In genomic region chr21:32415451-32415850, GRCh38 we compare ENCODE assay signal across 22 cellular contexts. TPM values are rescaled to one million over a fixed set of nuclear protein-coding genes. Genes with fewer than 3 reads are reported as not detected.
DNase-seq lines count a peak whose midpoint lies in the region; ATAC-seq, FAIRE-seq and TF ChIP-seq lines count a peak whose summit lies in the region.
"Had no signal": no experiment of that assay in that cellular context is flagged by ENCODE, and none has a peak within 500 bp of the region (broad histone marks: within the 10 kb centered on the region; RNA-seq: fewer than 3 reads in every experiment).

No MANE protein-coding gene starts in this region.

- dilution Hi-C loops in endothelial cell of umbilical vein (cut with MboI; ENCODE audit: extremely low pct_ligation_motif_present, low sequenced_read_pairs): no loop called here

- peak overlapping the region; percentile 88 for H3K4me2 ChIP-seq in endothelial cell of umbilical vein (ENCODE audit: insufficient read depth, low read length)

- H3K27me3 ChIP-seq in right atrium auricular region: no peaks in the 10 kb centered on the region
- no peaks in the 10 kb centered on the region for H3K27me3 ChIP-seq in endothelial cell of umbilical vein (ENCODE audit: control insufficient read depth in 2 of 2, insufficient read depth in 2 of 2, low read length in 2 of 2)
- H3K27me3 ChIP-seq in vagina: no peaks in the 10 kb centered on the region

- H3K79me2 ChIP-seq in endothelial cell of umbilical vein (ENCODE audit: control insufficient read depth, insufficient read depth, low read length): peaks cover 76% of the 10 kb centered on the region

- no peak overlapping the region for H2AFZ ChIP-seq in endothelial cell of umbilical vein (ENCODE audit: low read depth, low read length)

- no TSS peak for BruUV-seq in endothelial cell of umbilical vein (replicated peaks; lab: Mats Ljungman, UMichigan)

- CTCF ChIA-PET in endothelial cell of umbilical vein (lab: Charles Lee): interaction anchor here (0.6 to 4.7 kb wide), 22 partner anchors 10 to 185 kb away, joined by 3 to 91 read pairs (median 6); no protein-coding TSS in a partner anchor

- no peak for DNase-seq in right atrium auricular region (ENCODE audit: low spot score)
- no peak for DNase-seq in Right ventricle myocardium inferior (ENCODE audit: missing footprints)
- no peak for DNase-seq in endothelial cell of umbilical vein (ENCODE audit: low read depth, low spot score)
- DNase-seq in mucosa of gallbladder (ENCODE audit: low spot score): peak; percentile 30
- no peak for DNase-seq in vagina (ENCODE audit: extremely low spot score in 2 of 2)
- no peak for DNase-seq in NCI-H526 treated with DMSO at 0.1 percent for 48 hours (lab: John Stamatoyannopoulos, UW)
- DNase-seq in NCI-H2081 (lab: John Stamatoyannopoulos, UW): no peak
- DNase-seq: activated CD4-positive, alpha-beta T cell treated with anti-CD3 and anti-CD28 coated beads, Interleukin-2, amount 50 U/mL, for 4 hours; activated naive CD8-positive, alpha-beta T cell treated with anti-CD3 and anti-CD28 coated beads for 36 hours; activated T-cell treated with anti-CD3 and anti-CD28 coated beads, Interleukin-2, amount 50 U/mL, for 48 hours; CD8-positive, alpha-beta T cell; DND-41; endodermal cell; MM.1S; mucosa of descending colon; NCI-H1930; NCI-H748 treated with DMSO at 0.1 percent for 48 hours had no signal

- H3K9me3 ChIP-seq in right atrium auricular region: no peaks in the 10 kb centered on the region
- no peaks in the 10 kb centered on the region for H3K9me3 ChIP-seq in endothelial cell of umbilical vein (replicated peaks; ENCODE audit: control insufficient read depth, insufficient read depth, low read length)
- H3K9me3 ChIP-seq in vagina: no peaks in the 10 kb centered on the region
- H3K9me3 ChIP-seq: mucosa of descending colon had no signal

- intact Hi-C loops in Right ventricle myocardium inferior (cut with DNase I) (no loop called here), endothelial cell of umbilical vein (cut with micrococcal nuclease) (loop anchor here (2.0 kb wide), 2 partner anchors 63 to 79 kb away; no protein-coding TSS in a partner anchor), vagina (cut with DNase I) (no loop called here)

- H3K9me1 ChIP-seq in endothelial cell of umbilical vein (replicated peaks; ENCODE audit: control insufficient read depth, extremely low read depth, insufficient read depth, low read length): no peaks in the 10 kb centered on the region

- no peak for FAIRE-seq in endothelial cell of umbilical vein (lab: Jason Lieb, UNC)
- FAIRE-seq: TTC549, urothelium cell line had no signal

- H3K36me3 ChIP-seq in right atrium auricular region: peaks cover 19% of the 10 kb centered on the region
- H3K36me3 ChIP-seq in endothelial cell of umbilical vein (ENCODE audit: control insufficient read depth in 2 of 2, extremely low read depth in 1 of 2, insufficient read depth in 2 of 2, low read length in 2 of 2): no peaks in the 10 kb centered on the region
- no peaks in the 10 kb centered on the region for H3K36me3 ChIP-seq in vagina
- H3K36me3 ChIP-seq: cardiac muscle cell had no signal

- POLR2A ChIA-PET in endothelial cell of umbilical vein (lab: Charles Lee): no interaction called here

- no peak for ATAC-seq in Right ventricle myocardium inferior
- no peak for ATAC-seq in HG02885 (IDR thresholded peaks at IDR 0.05; ENCODE audit: poor library complexity, unreplicated experiment)
- ATAC-seq: CD8-positive, alpha-beta T cell; mucosa of descending colon; Panc1 had no signal

- peak overlapping the region; percentile 99 for H3K9ac ChIP-seq in endothelial cell of umbilical vein (replicated peaks; ENCODE audit: extremely low read depth, insufficient read depth, low read length)

- peak overlapping the region; percentile 99 for H3K27ac ChIP-seq in right atrium auricular region
- peak overlapping the region; percentile 99 for H3K27ac ChIP-seq in endothelial cell of umbilical vein (ENCODE audit: insufficient read depth, low read depth, low read length)
- peak overlapping the region; percentile 99 for H3K27ac ChIP-seq in vagina
- H3K27ac ChIP-seq: cardiac muscle cell had no signal

- H3K4me3 ChIP-seq in right atrium auricular region: peak overlapping the region; percentile 2 to 80
- H3K4me3 ChIP-seq in endothelial cell of umbilical vein (replicated peaks in 1 of 3; ENCODE audit: insufficient read depth in 1 of 3, low read depth in 1 of 3, low read length in 3 of 3): no peak overlapping the region
- peak overlapping the region; percentile 67 to 83 for H3K4me3 ChIP-seq in vagina
- H3K4me3 ChIP-seq: cardiac muscle cell, mucosa of descending colon had no signal

- no peaks in the 10 kb centered on the region for H4K20me1 ChIP-seq in endothelial cell of umbilical vein (replicated peaks; ENCODE audit: control insufficient read depth, extremely low read depth, insufficient read depth, low read length)

- H3K4me1 ChIP-seq in right atrium auricular region (peaks cover 5 to 56% of the 10 kb centered on the region in 2 donors), endothelial cell of umbilical vein (ENCODE audit: control insufficient read depth, extremely low read depth, insufficient read depth, low read length) (peaks cover 35% of the 10 kb centered on the region), vagina (peaks cover 61% of the 10 kb centered on the region)

- no peak for TF ChIP-seq POLR2A in endothelial cell of umbilical vein (IDR thresholded peaks at IDR 0.05; ENCODE audit: low read depth, low read length)
- TF ChIP-seq POLR2A in vagina (IDR thresholded peaks at IDR 0.05): no peak

- no peak for TF ChIP-seq CTCF in right atrium auricular region (IDR thresholded peaks at IDR 0.05)
- no peak for TF ChIP-seq CTCF in endothelial cell of umbilical vein (IDR thresholded peaks at IDR 0.05; ENCODE audit: extremely low read depth in 1 of 2, insufficient read depth in 1 of 2, low read depth in 1 of 2, low read length in 2 of 2)
- TF ChIP-seq CTCF in vagina (IDR thresholded peaks at IDR 0.05): no peak

TF ChIP-seq in endothelial cell of umbilical vein, 7 proteins besides CTCF, POLR2A, EP300 and RAD21:
- TF ChIP-seq MYC (IDR thresholded peaks at IDR 0.05; ENCODE audit: low read depth, low read length): no peak
- no peak for TF ChIP-seq FOS (IDR thresholded peaks at IDR 0.05; ENCODE audit: borderline replicate concordance, insufficient read depth, low read length)
- TF ChIP-seq EZH2 (IDR thresholded peaks at IDR 0.05; ENCODE audit: borderline replicate concordance, low read depth, low read length, severe bottlenecking): no peak
- TF ChIP-seq MAX (IDR thresholded peaks at IDR 0.05; ENCODE audit: insufficient read depth, insufficient read length): no peak
- no peak for TF ChIP-seq GATA2 (IDR thresholded peaks at IDR 0.05; ENCODE audit: insufficient read depth, insufficient read length, low read depth, low read length)
- TF ChIP-seq POLR2AphosphoS5 (IDR thresholded peaks at IDR 0.05; ENCODE audit: insufficient read depth, low read depth, low read length): no peak
- no peak for TF ChIP-seq JUN (IDR thresholded peaks at IDR 0.05; ENCODE audit: borderline replicate concordance, insufficient read depth, insufficient read length, low read depth)

RNA-seq across cellular contexts. Expression of gene EVA1C, which starts 2.9 kb away (rescaled TPM):
- total RNA-seq in right atrium auricular region: 10 to 100 TPM; 25.5 to 45.9 TPM
- total RNA-seq in Right ventricle myocardium inferior: 12.8 TPM
- total RNA-seq in endothelial cell of umbilical vein: 31.7 and 38.6 TPM in 2 replicates
- polyA plus RNA-seq in endothelial cell of umbilical vein: 22.8 and 29.8 TPM in 2 replicates
- 28.8 and 32.0 TPM in 2 replicates for polyA plus RNA-seq in endothelial cell of umbilical vein (2011; cell fraction: cytosol; rRNA removed)
- polyA plus RNA-seq in endothelial cell of umbilical vein (2011; cell fraction: nucleus; rRNA removed): 31.4 and 32.5 TPM in 2 replicates
- polyA plus RNA-seq in endothelial cell of umbilical vein (2012): 48.2 and 52.3 TPM in 2 replicates
- polyA minus RNA-seq in endothelial cell of umbilical vein: 29.1 and 34.6 TPM in 2 replicates
- 33.8 TPM for polyA minus RNA-seq in endothelial cell of umbilical vein (2011; cell fraction: cytosol; rRNA and poly(A)+ RNA removed)
- polyA minus RNA-seq in endothelial cell of umbilical vein (2011; cell fraction: nucleus; rRNA and poly(A)+ RNA removed): 62.3 and 65.1 TPM in 2 replicates
- total RNA-seq in mucosa of gallbladder: 34.8 TPM
- 66.5 TPM for total RNA-seq in vagina
- polyA plus RNA-seq: cardiac muscle cell had no signal

RNA-seq across cellular contexts. Expression of gene URB1, which starts 22.6 kb away (rescaled TPM):
- 10 to 100 TPM in 1 of 2 donors, 1 to 10 TPM in 1; 8.6 to 12.2 TPM for total RNA-seq in right atrium auricular region
- 11.6 TPM for total RNA-seq in Right ventricle myocardium inferior
- 21.4 and 27.3 TPM in 2 replicates for total RNA-seq in endothelial cell of umbilical vein
- 8.0 and 8.3 TPM in 2 replicates for polyA plus RNA-seq in endothelial cell of umbilical vein
- 6.2 and 6.3 TPM in 2 replicates for polyA plus RNA-seq in endothelial cell of umbilical vein (2011; cell fraction: cytosol; rRNA removed)
- 19.7 and 22.7 TPM in 2 replicates for polyA plus RNA-seq in endothelial cell of umbilical vein (2011; cell fraction: nucleus; rRNA removed)
- 11.0 and 11.1 TPM in 2 replicates for polyA plus RNA-seq in endothelial cell of umbilical vein (2012)
- polyA minus RNA-seq in endothelial cell of umbilical vein: 21.8 and 25.2 TPM in 2 replicates
- polyA minus RNA-seq in endothelial cell of umbilical vein (2011; cell fraction: cytosol; rRNA and poly(A)+ RNA removed): 14.5 TPM
- 27.3 and 29.6 TPM in 2 replicates for polyA minus RNA-seq in endothelial cell of umbilical vein (2011; cell fraction: nucleus; rRNA and poly(A)+ RNA removed)
- 11.3 TPM for total RNA-seq in mucosa of gallbladder
- 23.8 TPM for total RNA-seq in vagina

Comparison
In these comparisons a context has a peak if more than half of its experiments do, and no peak if none do; other contexts are left out.
1. H3K4me3 ChIP-seq: peak in right atrium auricular region (2 of 2) and vagina (2 of 2); none in endothelial cell of umbilical vein (0 of 3).
2. Peak in every context shown above with its lines, with median percentiles within 50 percentile points of each other: H3K27ac ChIP-seq.